8 cellular contexts compared by ENCODE assay signal in the genomic region with DNA sequence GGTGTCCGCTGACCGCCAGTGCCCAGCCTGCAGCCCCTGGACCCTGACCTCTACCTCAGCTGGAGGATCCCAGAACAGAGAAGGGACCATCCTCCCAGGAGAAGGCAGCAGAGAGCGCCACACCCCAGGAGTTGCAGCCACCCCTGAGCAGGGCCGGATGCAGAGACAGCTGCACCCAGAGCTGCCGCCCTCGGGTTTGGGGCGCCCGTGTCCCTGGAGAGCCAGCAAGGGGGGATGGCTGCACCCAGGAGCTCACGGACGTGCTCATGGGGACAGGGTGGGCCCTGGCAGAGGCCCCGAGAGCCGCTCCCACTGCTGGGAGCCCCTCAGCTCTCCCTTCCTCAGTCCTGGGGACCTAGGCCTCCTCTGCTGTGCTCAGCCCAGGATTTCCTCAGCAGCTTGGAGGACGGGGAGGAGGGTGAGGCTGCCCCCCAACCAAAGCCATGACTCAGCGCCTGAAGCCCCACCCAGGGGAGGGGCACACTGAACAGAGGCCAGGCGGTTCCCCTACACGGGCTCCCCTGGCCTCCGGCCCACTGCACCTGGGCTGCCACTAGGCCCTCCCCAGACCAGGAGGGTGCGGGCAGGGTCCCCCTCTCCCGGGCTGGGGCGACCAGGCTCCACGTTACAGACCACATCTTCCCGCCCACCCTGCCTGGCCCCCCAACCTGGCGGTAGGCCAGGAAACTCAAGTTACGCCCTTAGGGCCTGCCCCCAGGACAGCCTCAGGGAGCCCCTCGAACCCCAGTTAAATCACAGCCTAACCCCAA. TPM values are rescaled to one million over a fixed set of nuclear protein-coding genes. Genes with fewer than 3 reads are reported as not detected.
DNase-seq lines count a peak whose midpoint lies in the region; ATAC-seq and TF ChIP-seq lines count a peak whose summit lies in the region.

No MANE protein-coding gene starts in this region.

- H3K27ac ChIP-seq in upper lobe of right lung, result peak overlapping the region; percentile 52

- peak overlapping the region; percentile 92 for H3K4me3 ChIP-seq in upper lobe of right lung

- TF ChIP-seq CTCF in upper lobe of right lung (IDR thresholded peaks at IDR 0.05), result no peak

- peaks cover 4% of the 10 kb centered on the region for H3K36me3 ChIP-seq in upper lobe of right lung

- ATAC-seq in upper lobe of right lung, result peak; percentile 2
- ATAC-seq in GM19455 (IDR thresholded peaks at IDR 0.05; ENCODE audit: unreplicated experiment), result no peak

- in situ Hi-C loops in ACHN (cut with HindIII; ENCODE audit: low pct_ligation_motif_present, low pct_unique_long_range_greater_than_20kb, low sequenced_read_pairs), result no loop called here

- DNase-seq in ACHN (peak; percentile 73), GM19238 (ENCODE audit: insufficient read length, low spot score) (peak; percentile 78), OCI-M1 (lab: John Stamatoyannopoulos, UW) (peak; percentile 60), activated T-helper 1 cell treated with Interleukin-2 at 50 U/mL for 16 hours (ENCODE audit: low read depth) (peak; percentile 62), fibroblast of the conjunctiva (ENCODE audit: low read depth) (peak; percentile 55), occipital lobe (lab: John Stamatoyannopoulos, UW) (peak; percentile 16), upper lobe of right lung (no peak)

- peaks cover 41% of the 10 kb centered on the region for H3K4me1 ChIP-seq in upper lobe of right lung

- intact Hi-C loops in upper lobe of right lung (cut with DNase I), result no loop called here

- no peaks in the 10 kb centered on the region for H3K9me3 ChIP-seq in upper lobe of right lung

- no peaks in the 10 kb centered on the region for H3K27me3 ChIP-seq in upper lobe of right lung

RNA-seq across cellular contexts. Expression of a gene that starts 2.2 kb away (rescaled TPM):
- total RNA-seq in occipital lobe (51.3 TPM), upper lobe of right lung (55.2 TPM)

RNA-seq across cellular contexts. Expression of a gene that starts 2.9 kb away (rescaled TPM):
- 8.0 TPM for total RNA-seq in occipital lobe
- 14.2 TPM for total RNA-seq in upper lobe of right lung

RNA-seq across cellular contexts. Expression of a gene that starts 19.0 kb away (rescaled TPM):
- total RNA-seq in occipital lobe (28.2 TPM), upper lobe of right lung (81.9 TPM)

RNA-seq across cellular contexts. Expression of a gene that starts 19.1 kb away (rescaled TPM):
- 12.3 TPM for total RNA-seq in occipital lobe
- 20.4 TPM for total RNA-seq in upper lobe of right lung

RNA-seq across cellular contexts. Expression of a gene that starts 25.2 kb away (rescaled TPM):
- total RNA-seq in occipital lobe (2.2 TPM), upper lobe of right lung (3.6 TPM)
